Comparison of ENCODE assay signal across 21 cellular contexts in the genomic region with DNA sequence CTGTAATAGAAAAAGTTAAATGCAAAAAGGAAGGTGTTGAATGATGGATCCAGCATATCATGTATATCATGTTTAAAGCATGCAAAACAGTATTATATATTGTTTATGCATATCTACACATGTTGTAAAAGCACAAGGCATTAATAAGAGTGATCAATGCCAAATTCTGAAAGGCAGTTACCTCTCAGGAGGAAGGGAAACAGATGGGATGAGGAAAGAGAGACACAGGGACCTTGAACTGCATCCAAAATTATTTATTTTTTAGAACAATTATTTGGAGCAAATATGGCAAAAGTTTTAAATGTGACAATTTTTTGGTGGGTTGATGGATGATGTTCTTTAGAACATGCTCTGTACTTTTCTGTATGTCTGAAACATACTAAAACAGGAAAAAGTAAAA.
"Had no signal": no experiment of that assay in that cellular context is flagged by ENCODE, and none has a peak within 500 bp of the region (broad histone marks: within the 10 kb centered on the region; RNA-seq: fewer than 3 reads in every experiment).

No MANE protein-coding gene starts in this region.

- DNase-seq: Kasumi-1, MM.1S, NCI-H1092 treated with DMSO at 0.1 percent for 48 hours, NCI-H1436, NCI-H1930, NCI-H2081, NCI-H2107, NCI-H345, NCI-H524, NCI-H526 treated with DMSO at 0.1 percent for 48 hours, NCI-H748 treated with DMSO at 0.1 percent for 48 hours, SHP77, SK-N-SH, SW 1271, T-cell had no signal

- H3K4me2 ChIP-seq: KMS-11, SK-N-SH had no signal

- H3K4me3 ChIP-seq: K562 had no signal

- H3K27ac ChIP-seq: HL-60, KMS-11, RWPE1 had no signal

- H3K9me2 ChIP-seq: SK-N-SH had no signal

- ATAC-seq: K562, Panc1, T-cell had no signal

- H3K9me3 ChIP-seq: SK-N-SH had no signal

- FAIRE-seq: HTR-8/SVneo, K562 had no signal
